12 cellular contexts compared by ENCODE assay signal in genomic region chr5:59583810-59584562, GRCh38.
DNase-seq lines count a peak whose midpoint lies in the region; ATAC-seq, FAIRE-seq and TF ChIP-seq lines count a peak whose summit lies in the region.
"Had no signal": no experiment of that assay in that cellular context is flagged by ENCODE, and none has a peak within 500 bp of the region (broad histone marks: within the 10 kb centered on the region; RNA-seq: fewer than 3 reads in every experiment).

No MANE protein-coding gene starts in this region.

- CTCF ChIA-PET in A549 (lab: Yijun Ruan, JAX) (interaction anchor here (0.6 to 2.1 kb wide), 6 partner anchors 11 to 89 kb away, joined by 3 to 6 read pairs (median 3); no protein-coding TSS in a partner anchor), WTC11 (lab: Charles Lee) (interaction anchor here (0.7 kb wide), 1 partner anchor 77 kb away, joined by 3 read pairs; no protein-coding TSS in a partner anchor), T-cell (lab: Charles Lee) (no interaction called here)

- peak overlapping the region; percentile 86 for H3K4me2 ChIP-seq in A549

- TF ChIP-seq RAD21 in A549 (conservative IDR thresholded peaks at IDR 0.05 in 1 of 2, IDR thresholded peaks at IDR 0.05 in 1 of 2) = no peak

- H3K27ac Mint-ChIP-seq in WTC11 (no peak overlapping the region), T-cell (no peak overlapping the region)

- ATAC-seq in A549 (peak; percentile 12 to 21; a peak in 3 of 6 replicates), WTC11 (no peak), T-cell (replicated peaks in 1 of 4) (no peak), GM21390 (IDR thresholded peaks at IDR 0.05; ENCODE audit: unreplicated experiment) (no peak)

- TF ChIP-seq CTCF in A549 (IDR thresholded peaks at IDR 0.05) = no peak
- TF ChIP-seq CTCF in astrocyte of the cerebellum (IDR thresholded peaks at IDR 0.05; ENCODE audit: low read depth, low read length, missing control alignments) = no peak
- no peak for TF ChIP-seq CTCF in WTC11 (IDR thresholded peaks at IDR 0.05)

- WGBS in A549 (ENCODE audit: missing lambda C conversion rate) = 2% methylated on average over 8 of the region's 8 CpGs

- peaks cover 53% of the 10 kb centered on the region for H3K4me1 ChIP-seq in A549

- no peak for TF ChIP-seq EP300 in A549 (IDR thresholded peaks at IDR 0.05)

- H3K9me3 Mint-ChIP-seq in WTC11 (no peaks in the 10 kb centered on the region), T-cell (no peaks in the 10 kb centered on the region)

- peak overlapping the region; percentile 89 to 91 for H3K27ac ChIP-seq in A549

- peak in 1 of 2 experiments; percentile 68 for DNase-seq in A549 (ENCODE audit: low read depth in 1 of 2, low spot score in 1 of 2)
- DNase-seq in NCI-H128 (lab: John Stamatoyannopoulos, UW; ENCODE audit: unreplicated experiment) = peak; percentile 30
- DNase-seq in astrocyte of the cerebellum (ENCODE audit: low read depth) = no peak
- peak; percentile 46 for DNase-seq in midbrain (lab: John Stamatoyannopoulos, UW)
- no peak for DNase-seq in NCI-H1048 (lab: John Stamatoyannopoulos, UW)
- DNase-seq in WTC11 (ENCODE audit: low spot score) = no peak
- no peak for DNase-seq in T-cell
- DNase-seq: activated CD4-positive, alpha-beta T cell treated with anti-CD3 and anti-CD28 coated beads, Interleukin-2, amount 50 U/mL, for 48 hours; T-helper 2 cell had no signal

- H3K9me3 ChIP-seq in A549 = no peaks in the 10 kb centered on the region

- H3K36me3 Mint-ChIP-seq in WTC11 (no peaks in the 10 kb centered on the region), T-cell (no peaks in the 10 kb centered on the region)

- H3K4me3 ChIP-seq in A549 = peak overlapping the region; percentile 63
- peak overlapping the region; percentile 4 for H3K4me3 ChIP-seq in astrocyte of the cerebellum (ENCODE audit: low read depth, low read length)

- H3K27me3 Mint-ChIP-seq in WTC11 (ENCODE audit: low read depth) (no peaks in the 10 kb centered on the region), T-cell (peaks cover 7 to 8% of the 10 kb centered on the region in 2 donors)

- in situ Hi-C loops in astrocyte of the cerebellum (cut with HindIII; ENCODE audit: low sequenced_read_pairs) = no loop called here

- no peak overlapping the region for H3K4me3 Mint-ChIP-seq in WTC11
- H3K4me3 Mint-ChIP-seq in T-cell = no peak overlapping the region

- no peak for TF ChIP-seq POLR2A in A549 (IDR thresholded peaks at IDR 0.05; ENCODE audit: low read length)

- POLR2A ChIA-PET in A549 (lab: Yijun Ruan, JAX) (interaction anchor here (0.5 kb wide), 1 partner anchor 76 kb away, joined by 3 read pairs; no protein-coding TSS in a partner anchor), WTC11 (lab: Charles Lee) (no interaction called here), T-cell (lab: Charles Lee) (no interaction called here)

- FAIRE-seq in A549 (lab: Jason Lieb, UNC) = peak; percentile 80
- FAIRE-seq: bronchial epithelial cell, H54 had no signal

- peaks cover 51% of the 10 kb centered on the region for H3K4me1 Mint-ChIP-seq in WTC11
- H3K4me1 Mint-ChIP-seq in T-cell = no peaks in the 10 kb centered on the region

TF ChIP-seq in A549, 52 proteins besides CTCF, POLR2A, EP300 and RAD21:
- TF ChIP-seq MAX (IDR thresholded peaks at IDR 0.05) (0 out of 2 replicates have a peak, but pooled peaks have one; percentile 28), JUN (IDR thresholded peaks at IDR 0.05) (peak; percentile 42; a peak in 3 of 5 replicates), HOXA7 (CRISPR knock-in tag; IDR thresholded peaks at IDR 0.05) (no peak)

TF ChIP-seq in WTC11, 78 proteins besides CTCF, POLR2A, EP300 and RAD21 (continues in another document):
- no peak for TF ChIP-seq STAT6 (CRISPR knock-in tag; conservative IDR thresholded peaks at IDR 0.05; ENCODE audit: low read depth)
- TF ChIP-seq NFYB (CRISPR knock-in tag; conservative IDR thresholded peaks at IDR 0.05; ENCODE audit: low read depth) = no peak
- TF ChIP-seq SOX15 (CRISPR knock-in tag; IDR thresholded peaks at IDR 0.05) = no peak
- no peak for TF ChIP-seq IRF1 (CRISPR knock-in tag; IDR thresholded peaks at IDR 0.05)
- no peak for TF ChIP-seq TP53 (CRISPR knock-in tag; IDR thresholded peaks at IDR 0.05)
- no peak for TF ChIP-seq ZNF423 (CRISPR knock-in tag; IDR thresholded peaks at IDR 0.05)
- no peak for TF ChIP-seq CREB1 (CRISPR knock-in tag; IDR thresholded peaks at IDR 0.05)
- no peak for TF ChIP-seq FOXK1 (CRISPR knock-in tag; IDR thresholded peaks at IDR 0.05)
- TF ChIP-seq HMGXB4 (CRISPR knock-in tag; IDR thresholded peaks at IDR 0.05) = no peak
- no peak for TF ChIP-seq CDX4 (CRISPR knock-in tag; IDR thresholded peaks at IDR 0.05; ENCODE audit: borderline replicate concordance)
- TF ChIP-seq NR3C1 (CRISPR knock-in tag; conservative IDR thresholded peaks at IDR 0.05; ENCODE audit: low read depth) = no peak
- no peak for TF ChIP-seq GRHL2 (CRISPR knock-in tag; IDR thresholded peaks at IDR 0.05; ENCODE audit: insufficient replicate concordance, severe bottlenecking)
- no peak for TF ChIP-seq ZSCAN18 (CRISPR knock-in tag; IDR thresholded peaks at IDR 0.05)
- no peak for TF ChIP-seq USF1 (CRISPR knock-in tag; IDR thresholded peaks at IDR 0.05)

Comparison
In these comparisons a context has a peak if more than half of its experiments do, and no peak if none do; other contexts are left out.
1. ATAC-seq: peak in A549 (2 of 2); none in WTC11 (single experiment), T-cell (0 of 4) and GM21390 (single experiment).
2. DNase-seq: peak in NCI-H128 (single experiment) and midbrain (single experiment); none in astrocyte of the cerebellum (single experiment), NCI-H1048 (single experiment), WTC11 (single experiment) and T-cell (0 of 34).
3. CTCF ChIA-PET loops: an anchor here in A549 (0.6 to 2.1 kb wide) and WTC11 (0.7 kb wide); none called in T-cell.
4. Of the 8 proteins assayed by ChIP-seq in both WTC11 and A549: peak only in WTC11: none; only in A549: JUN and MAX; in both: none; in neither: 6.